In the genomic region with DNA sequence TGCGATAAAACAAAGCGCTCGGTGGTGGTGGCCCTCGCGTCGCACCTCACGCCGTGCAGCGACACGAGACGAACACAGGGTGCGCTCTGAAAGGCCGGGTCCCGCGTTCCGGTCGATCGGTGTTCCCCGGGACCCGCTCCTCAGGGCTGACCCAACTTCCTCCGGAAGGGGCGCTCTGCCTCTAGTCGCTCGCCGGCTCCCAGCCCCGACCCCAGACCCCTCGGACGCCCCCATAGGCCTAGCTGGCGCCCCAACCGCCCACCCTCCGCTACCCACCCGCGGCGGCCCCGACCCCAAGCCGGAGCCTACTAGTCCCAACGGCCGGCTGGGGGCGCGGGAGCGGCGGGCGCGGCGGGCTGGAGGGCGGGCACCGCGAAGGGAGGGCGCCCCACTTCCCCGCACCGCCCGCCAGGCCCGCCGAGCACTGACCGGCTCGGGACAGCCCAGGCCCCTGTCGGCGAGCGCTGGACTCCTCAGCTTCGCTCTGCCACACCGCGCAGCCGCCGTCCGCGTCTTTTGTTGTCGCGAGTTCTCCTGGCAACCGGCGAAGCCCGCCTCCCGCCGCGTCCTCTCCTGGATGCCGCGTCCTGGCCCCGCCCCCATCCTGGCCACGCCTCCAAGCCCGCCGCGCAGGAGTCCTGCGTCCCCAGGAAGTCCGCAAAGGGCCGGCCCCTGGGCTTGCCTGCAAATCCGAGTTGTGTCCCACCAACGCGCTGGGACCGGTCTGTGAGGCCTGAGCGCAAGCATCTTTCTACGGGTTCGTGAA, we compare ENCODE assay signal across 1 cellular context.
TF ChIP-seq lines count a peak whose summit lies in the region.

A gene with protein sequence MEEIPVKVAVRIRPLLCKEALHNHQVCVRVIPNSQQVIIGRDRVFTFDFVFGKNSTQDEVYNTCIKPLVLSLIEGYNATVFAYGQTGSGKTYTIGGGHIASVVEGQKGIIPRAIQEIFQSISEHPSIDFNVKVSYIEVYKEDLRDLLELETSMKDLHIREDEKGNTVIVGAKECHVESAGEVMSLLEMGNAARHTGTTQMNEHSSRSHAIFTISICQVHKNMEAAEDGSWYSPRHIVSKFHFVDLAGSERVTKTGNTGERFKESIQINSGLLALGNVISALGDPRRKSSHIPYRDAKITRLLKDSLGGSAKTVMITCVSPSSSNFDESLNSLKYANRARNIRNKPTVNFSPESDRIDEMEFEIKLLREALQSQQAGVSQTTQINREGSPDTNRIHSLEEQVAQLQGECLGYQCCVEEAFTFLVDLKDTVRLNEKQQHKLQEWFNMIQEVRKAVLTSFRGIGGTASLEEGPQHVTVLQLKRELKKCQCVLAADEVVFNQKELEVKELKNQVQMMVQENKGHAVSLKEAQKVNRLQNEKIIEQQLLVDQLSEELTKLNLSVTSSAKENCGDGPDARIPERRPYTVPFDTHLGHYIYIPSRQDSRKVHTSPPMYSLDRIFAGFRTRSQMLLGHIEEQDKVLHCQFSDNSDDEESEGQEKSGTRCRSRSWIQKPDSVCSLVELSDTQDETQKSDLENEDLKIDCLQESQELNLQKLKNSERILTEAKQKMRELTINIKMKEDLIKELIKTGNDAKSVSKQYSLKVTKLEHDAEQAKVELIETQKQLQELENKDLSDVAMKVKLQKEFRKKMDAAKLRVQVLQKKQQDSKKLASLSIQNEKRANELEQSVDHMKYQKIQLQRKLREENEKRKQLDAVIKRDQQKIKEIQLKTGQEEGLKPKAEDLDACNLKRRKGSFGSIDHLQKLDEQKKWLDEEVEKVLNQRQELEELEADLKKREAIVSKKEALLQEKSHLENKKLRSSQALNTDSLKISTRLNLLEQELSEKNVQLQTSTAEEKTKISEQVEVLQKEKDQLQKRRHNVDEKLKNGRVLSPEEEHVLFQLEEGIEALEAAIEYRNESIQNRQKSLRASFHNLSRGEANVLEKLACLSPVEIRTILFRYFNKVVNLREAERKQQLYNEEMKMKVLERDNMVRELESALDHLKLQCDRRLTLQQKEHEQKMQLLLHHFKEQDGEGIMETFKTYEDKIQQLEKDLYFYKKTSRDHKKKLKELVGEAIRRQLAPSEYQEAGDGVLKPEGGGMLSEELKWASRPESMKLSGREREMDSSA (N-terminal part only) (minus strand): TSS at position 491 of the 766 bp plus-strand sequence. CDS start 5,841 bp downstream, outside the sequence.

TF ChIP-seq in HepG2, 621 proteins besides CTCF, POLR2A, EP300 and RAD21 (continued from another document and continues in another):
- no peak for TF ChIP-seq ZNF570 (CRISPR knock-in tag; IDR thresholded peaks at IDR 0.05; ENCODE audit: borderline replicate concordance)
- 0 out of 2 replicates have a peak, but pooled peaks have one; percentile 14 for TF ChIP-seq ZNF343 (CRISPR knock-in tag; IDR thresholded peaks at IDR 0.05)
- 0 out of 2 replicates have a peak, but pooled peaks have one; percentile 73 for TF ChIP-seq ZNF724P (CRISPR knock-in tag; IDR thresholded peaks at IDR 0.05; ENCODE audit: borderline replicate concordance)
- no peak for TF ChIP-seq MAF1 (CRISPR knock-in tag; IDR thresholded peaks at IDR 0.05; ENCODE audit: borderline replicate concordance)
- TF ChIP-seq SNRNP70 (IDR thresholded peaks at IDR 0.05; ENCODE audit: low read depth, low read length), result no peak
- TF ChIP-seq, protein P1, sequence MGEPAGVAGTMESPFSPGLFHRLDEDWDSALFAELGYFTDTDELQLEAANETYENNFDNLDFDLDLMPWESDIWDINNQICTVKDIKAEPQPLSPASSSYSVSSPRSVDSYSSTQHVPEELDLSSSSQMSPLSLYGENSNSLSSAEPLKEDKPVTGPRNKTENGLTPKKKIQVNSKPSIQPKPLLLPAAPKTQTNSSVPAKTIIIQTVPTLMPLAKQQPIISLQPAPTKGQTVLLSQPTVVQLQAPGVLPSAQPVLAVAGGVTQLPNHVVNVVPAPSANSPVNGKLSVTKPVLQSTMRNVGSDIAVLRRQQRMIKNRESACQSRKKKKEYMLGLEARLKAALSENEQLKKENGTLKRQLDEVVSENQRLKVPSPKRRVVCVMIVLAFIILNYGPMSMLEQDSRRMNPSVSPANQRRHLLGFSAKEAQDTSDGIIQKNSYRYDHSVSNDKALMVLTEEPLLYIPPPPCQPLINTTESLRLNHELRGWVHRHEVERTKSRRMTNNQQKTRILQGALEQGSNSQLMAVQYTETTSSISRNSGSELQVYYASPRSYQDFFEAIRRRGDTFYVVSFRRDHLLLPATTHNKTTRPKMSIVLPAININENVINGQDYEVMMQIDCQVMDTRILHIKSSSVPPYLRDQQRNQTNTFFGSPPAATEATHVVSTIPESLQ (CRISPR knock-in tag; conservative IDR thresholded peaks at IDR 0.05), result no peak
- TF ChIP-seq ZNF496 (CRISPR knock-in tag; IDR thresholded peaks at IDR 0.05; ENCODE audit: insufficient replicate concordance), result no peak
- peak; percentile 66; the same call in 1 of the 2 replicates for TF ChIP-seq ZNF776 (CRISPR knock-in tag; IDR thresholded peaks at IDR 0.05)
- peak; percentile 61; the same call in 1 of the 2 replicates for TF ChIP-seq ZFP37 (CRISPR knock-in tag; IDR thresholded peaks at IDR 0.05; ENCODE audit: borderline replicate concordance)
- TF ChIP-seq NFATC3 (CRISPR knock-in tag; IDR thresholded peaks at IDR 0.05), result no peak
- no peak for TF ChIP-seq MED8 (CRISPR knock-in tag; IDR thresholded peaks at IDR 0.05; ENCODE audit: insufficient replicate concordance)
- peak; percentile 34; the same call in 1 of the 2 replicates for TF ChIP-seq STAG1 (CRISPR knock-in tag; IDR thresholded peaks at IDR 0.05)
- peak; percentile 56; the same call in 1 of the 2 replicates for TF ChIP-seq GATAD1 (CRISPR knock-in tag; IDR thresholded peaks at IDR 0.05)
- TF ChIP-seq ZNF614 (CRISPR knock-in tag; IDR thresholded peaks at IDR 0.05; ENCODE audit: borderline replicate concordance), result peak; percentile 17; the same call in 1 of the 2 replicates
- peak; percentile 85; the same call in 1 of the 2 replicates for TF ChIP-seq ZNF879 (CRISPR knock-in tag; IDR thresholded peaks at IDR 0.05)
- TF ChIP-seq, protein P2, sequence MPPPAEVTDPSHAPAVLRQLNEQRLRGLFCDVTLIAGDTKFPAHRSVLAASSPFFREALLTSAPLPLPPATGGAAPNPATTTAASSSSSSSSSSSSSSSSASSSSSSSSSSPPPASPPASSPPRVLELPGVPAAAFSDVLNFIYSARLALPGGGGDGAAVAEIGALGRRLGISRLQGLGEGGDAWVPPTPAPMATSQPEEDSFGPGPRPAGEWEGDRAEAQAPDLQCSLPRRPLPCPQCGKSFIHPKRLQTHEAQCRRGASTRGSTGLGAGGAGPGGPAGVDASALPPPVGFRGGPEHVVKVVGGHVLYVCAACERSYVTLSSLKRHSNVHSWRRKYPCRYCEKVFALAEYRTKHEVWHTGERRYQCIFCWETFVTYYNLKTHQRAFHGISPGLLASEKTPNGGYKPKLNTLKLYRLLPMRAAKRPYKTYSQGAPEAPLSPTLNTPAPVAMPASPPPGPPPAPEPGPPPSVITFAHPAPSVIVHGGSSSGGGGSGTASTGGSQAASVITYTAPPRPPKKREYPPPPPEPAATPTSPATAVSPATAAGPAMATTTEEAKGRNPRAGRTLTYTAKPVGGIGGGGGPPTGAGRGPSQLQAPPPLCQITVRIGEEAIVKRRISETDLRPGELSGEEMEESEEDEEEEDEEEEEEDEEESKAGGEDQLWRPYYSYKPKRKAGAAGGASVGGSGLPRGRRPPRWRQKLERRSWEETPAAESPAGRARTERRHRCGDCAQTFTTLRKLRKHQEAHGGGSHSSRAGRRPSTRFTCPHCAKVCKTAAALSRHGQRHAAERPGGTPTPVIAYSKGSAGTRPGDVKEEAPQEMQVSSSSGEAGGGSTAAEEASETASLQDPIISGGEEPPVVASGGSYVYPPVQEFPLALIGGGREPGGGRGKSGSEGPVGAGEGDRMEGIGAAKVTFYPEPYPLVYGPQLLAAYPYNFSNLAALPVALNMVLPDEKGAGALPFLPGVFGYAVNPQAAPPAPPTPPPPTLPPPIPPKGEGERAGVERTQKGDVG (CRISPR knock-in tag; IDR thresholded peaks at IDR 0.05; ENCODE audit: borderline replicate concordance), result 0 out of 2 replicates have a peak, but pooled peaks have one; percentile 6
- TF ChIP-seq ZNF337 (CRISPR knock-in tag; IDR thresholded peaks at IDR 0.05; ENCODE audit: borderline replicate concordance, low read depth), result no peak
- peak; percentile 58; the same call in 1 of the 2 replicates for TF ChIP-seq HOXA3 (CRISPR knock-in tag; IDR thresholded peaks at IDR 0.05)
- TF ChIP-seq, protein P3, sequence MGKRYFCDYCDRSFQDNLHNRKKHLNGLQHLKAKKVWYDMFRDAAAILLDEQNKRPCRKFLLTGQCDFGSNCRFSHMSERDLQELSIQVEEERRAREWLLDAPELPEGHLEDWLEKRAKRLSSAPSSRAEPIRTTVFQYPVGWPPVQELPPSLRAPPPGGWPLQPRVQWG (CRISPR knock-in tag; IDR thresholded peaks at IDR 0.05; ENCODE audit: borderline replicate concordance, low read depth), result no peak
- TF ChIP-seq, protein P4, sequence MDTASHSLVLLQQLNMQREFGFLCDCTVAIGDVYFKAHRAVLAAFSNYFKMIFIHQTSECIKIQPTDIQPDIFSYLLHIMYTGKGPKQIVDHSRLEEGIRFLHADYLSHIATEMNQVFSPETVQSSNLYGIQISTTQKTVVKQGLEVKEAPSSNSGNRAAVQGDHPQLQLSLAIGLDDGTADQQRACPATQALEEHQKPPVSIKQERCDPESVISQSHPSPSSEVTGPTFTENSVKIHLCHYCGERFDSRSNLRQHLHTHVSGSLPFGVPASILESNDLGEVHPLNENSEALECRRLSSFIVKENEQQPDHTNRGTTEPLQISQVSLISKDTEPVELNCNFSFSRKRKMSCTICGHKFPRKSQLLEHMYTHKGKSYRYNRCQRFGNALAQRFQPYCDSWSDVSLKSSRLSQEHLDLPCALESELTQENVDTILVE (CRISPR knock-in tag; IDR thresholded peaks at IDR 0.05), result no peak; the same call in none of the 2 replicates
- no peak for TF ChIP-seq ZNF101 (CRISPR knock-in tag; IDR thresholded peaks at IDR 0.05; ENCODE audit: borderline replicate concordance, low read depth)
- TF ChIP-seq U2AF2 (IDR thresholded peaks at IDR 0.05; ENCODE audit: low read depth, low read length), result no peak
- TF ChIP-seq ZNF382 (CRISPR knock-in tag; IDR thresholded peaks at IDR 0.05; ENCODE audit: borderline replicate concordance), result no peak
- TF ChIP-seq NPAS2 (CRISPR knock-in tag; IDR thresholded peaks at IDR 0.05; ENCODE audit: borderline replicate concordance), result no peak
- TF ChIP-seq TBX3 (IDR thresholded peaks at IDR 0.05; ENCODE audit: borderline replicate concordance), result no peak
- TF ChIP-seq, protein P5, sequence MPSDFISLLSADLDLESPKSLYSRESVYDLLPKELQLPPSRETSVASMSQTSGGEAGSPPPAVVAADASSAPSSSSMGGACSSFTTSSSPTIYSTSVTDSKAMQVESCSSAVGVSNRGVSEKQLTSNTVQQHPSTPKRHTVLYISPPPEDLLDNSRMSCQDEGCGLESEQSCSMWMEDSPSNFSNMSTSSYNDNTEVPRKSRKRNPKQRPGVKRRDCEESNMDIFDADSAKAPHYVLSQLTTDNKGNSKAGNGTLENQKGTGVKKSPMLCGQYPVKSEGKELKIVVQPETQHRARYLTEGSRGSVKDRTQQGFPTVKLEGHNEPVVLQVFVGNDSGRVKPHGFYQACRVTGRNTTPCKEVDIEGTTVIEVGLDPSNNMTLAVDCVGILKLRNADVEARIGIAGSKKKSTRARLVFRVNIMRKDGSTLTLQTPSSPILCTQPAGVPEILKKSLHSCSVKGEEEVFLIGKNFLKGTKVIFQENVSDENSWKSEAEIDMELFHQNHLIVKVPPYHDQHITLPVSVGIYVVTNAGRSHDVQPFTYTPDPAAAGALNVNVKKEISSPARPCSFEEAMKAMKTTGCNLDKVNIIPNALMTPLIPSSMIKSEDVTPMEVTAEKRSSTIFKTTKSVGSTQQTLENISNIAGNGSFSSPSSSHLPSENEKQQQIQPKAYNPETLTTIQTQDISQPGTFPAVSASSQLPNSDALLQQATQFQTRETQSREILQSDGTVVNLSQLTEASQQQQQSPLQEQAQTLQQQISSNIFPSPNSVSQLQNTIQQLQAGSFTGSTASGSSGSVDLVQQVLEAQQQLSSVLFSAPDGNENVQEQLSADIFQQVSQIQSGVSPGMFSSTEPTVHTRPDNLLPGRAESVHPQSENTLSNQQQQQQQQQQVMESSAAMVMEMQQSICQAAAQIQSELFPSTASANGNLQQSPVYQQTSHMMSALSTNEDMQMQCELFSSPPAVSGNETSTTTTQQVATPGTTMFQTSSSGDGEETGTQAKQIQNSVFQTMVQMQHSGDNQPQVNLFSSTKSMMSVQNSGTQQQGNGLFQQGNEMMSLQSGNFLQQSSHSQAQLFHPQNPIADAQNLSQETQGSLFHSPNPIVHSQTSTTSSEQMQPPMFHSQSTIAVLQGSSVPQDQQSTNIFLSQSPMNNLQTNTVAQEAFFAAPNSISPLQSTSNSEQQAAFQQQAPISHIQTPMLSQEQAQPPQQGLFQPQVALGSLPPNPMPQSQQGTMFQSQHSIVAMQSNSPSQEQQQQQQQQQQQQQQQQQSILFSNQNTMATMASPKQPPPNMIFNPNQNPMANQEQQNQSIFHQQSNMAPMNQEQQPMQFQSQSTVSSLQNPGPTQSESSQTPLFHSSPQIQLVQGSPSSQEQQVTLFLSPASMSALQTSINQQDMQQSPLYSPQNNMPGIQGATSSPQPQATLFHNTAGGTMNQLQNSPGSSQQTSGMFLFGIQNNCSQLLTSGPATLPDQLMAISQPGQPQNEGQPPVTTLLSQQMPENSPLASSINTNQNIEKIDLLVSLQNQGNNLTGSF (CRISPR knock-in tag; IDR thresholded peaks at IDR 0.05), result peak; percentile 87
- no peak for TF ChIP-seq ZNF839 (CRISPR knock-in tag; IDR thresholded peaks at IDR 0.05; ENCODE audit: borderline replicate concordance)
- no peak for TF ChIP-seq TSC22D2 (CRISPR knock-in tag; IDR thresholded peaks at IDR 0.05; ENCODE audit: borderline replicate concordance)
- TF ChIP-seq ZNF550 (CRISPR knock-in tag; IDR thresholded peaks at IDR 0.05; ENCODE audit: borderline replicate concordance), result no peak
- no peak for TF ChIP-seq NFIC (IDR thresholded peaks at IDR 0.05; ENCODE audit: low read length)
- TF ChIP-seq, protein P6, sequence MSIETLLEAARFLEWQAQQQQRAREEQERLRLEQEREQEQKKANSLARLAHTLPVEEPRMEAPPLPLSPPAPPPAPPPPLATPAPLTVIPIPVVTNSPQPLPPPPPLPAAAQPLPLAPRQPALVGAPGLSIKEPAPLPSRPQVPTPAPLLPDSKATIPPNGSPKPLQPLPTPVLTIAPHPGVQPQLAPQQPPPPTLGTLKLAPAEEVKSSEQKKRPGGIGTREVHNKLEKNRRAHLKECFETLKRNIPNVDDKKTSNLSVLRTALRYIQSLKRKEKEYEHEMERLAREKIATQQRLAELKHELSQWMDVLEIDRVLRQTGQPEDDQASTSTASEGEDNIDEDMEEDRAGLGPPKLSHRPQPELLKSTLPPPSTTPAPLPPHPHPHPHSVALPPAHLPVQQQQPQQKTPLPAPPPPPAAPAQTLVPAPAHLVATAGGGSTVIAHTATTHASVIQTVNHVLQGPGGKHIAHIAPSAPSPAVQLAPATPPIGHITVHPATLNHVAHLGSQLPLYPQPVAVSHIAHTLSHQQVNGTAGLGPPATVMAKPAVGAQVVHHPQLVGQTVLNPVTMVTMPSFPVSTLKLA (IDR thresholded peaks at IDR 0.05), result no peak; the same call in 1 of the 2 replicates
- TF ChIP-seq EZH2 (conservative IDR thresholded peaks at IDR 0.05; ENCODE audit: low read depth, low read length), result no peak
